10 cellular contexts compared by ENCODE assay signal in genomic region chr9:36962721-36963120, GRCh38.
"Had no signal": no experiment of that assay in that cellular context is flagged by ENCODE, and none has a peak within 500 bp of the region (broad histone marks: within the 10 kb centered on the region; RNA-seq: fewer than 3 reads in every experiment).

No MANE protein-coding gene starts in this region.

- ATAC-seq: left colon; naive thymus-derived CD8-positive, alpha-beta T cell; right cardiac atrium had no signal

- DNase-seq: effector CD8-positive, alpha-beta T cell; foreskin melanocyte; hippocampal formation; left colon; mesendoderm; posterior cingulate gyrus; right cardiac atrium; stimulated activated CD4-positive, alpha-beta T cell treated with anti-CD3 and anti-CD28 coated beads, Interleukin-2, amount 100 ng/mL, for 48 hours had no signal

- H3K27ac Mint-ChIP-seq: naive thymus-derived CD8-positive, alpha-beta T cell; stimulated activated naive CD8-positive, alpha-beta T cell treated with anti-CD3 and anti-CD28 coated beads, Interleukin-15, Interleukin-2, amounts not matched to agents 100 ng/mL and 50 ng/mL, for 24 hours had no signal

- H3K4me3 Mint-ChIP-seq: naive thymus-derived CD8-positive, alpha-beta T cell; stimulated activated naive CD8-positive, alpha-beta T cell treated with anti-CD3 and anti-CD28 coated beads, Interleukin-15, Interleukin-2, amounts not matched to agents 100 ng/mL and 50 ng/mL, for 24 hours had no signal

- H3K9me3 Mint-ChIP-seq: naive thymus-derived CD8-positive, alpha-beta T cell; stimulated activated naive CD8-positive, alpha-beta T cell treated with anti-CD3 and anti-CD28 coated beads, Interleukin-15, Interleukin-2, amounts not matched to agents 100 ng/mL and 50 ng/mL, for 24 hours had no signal

- H3K36me3 Mint-ChIP-seq: naive thymus-derived CD8-positive, alpha-beta T cell had no signal
